Comparison of ENCODE assay signal across 9 cellular contexts in the genomic region with DNA sequence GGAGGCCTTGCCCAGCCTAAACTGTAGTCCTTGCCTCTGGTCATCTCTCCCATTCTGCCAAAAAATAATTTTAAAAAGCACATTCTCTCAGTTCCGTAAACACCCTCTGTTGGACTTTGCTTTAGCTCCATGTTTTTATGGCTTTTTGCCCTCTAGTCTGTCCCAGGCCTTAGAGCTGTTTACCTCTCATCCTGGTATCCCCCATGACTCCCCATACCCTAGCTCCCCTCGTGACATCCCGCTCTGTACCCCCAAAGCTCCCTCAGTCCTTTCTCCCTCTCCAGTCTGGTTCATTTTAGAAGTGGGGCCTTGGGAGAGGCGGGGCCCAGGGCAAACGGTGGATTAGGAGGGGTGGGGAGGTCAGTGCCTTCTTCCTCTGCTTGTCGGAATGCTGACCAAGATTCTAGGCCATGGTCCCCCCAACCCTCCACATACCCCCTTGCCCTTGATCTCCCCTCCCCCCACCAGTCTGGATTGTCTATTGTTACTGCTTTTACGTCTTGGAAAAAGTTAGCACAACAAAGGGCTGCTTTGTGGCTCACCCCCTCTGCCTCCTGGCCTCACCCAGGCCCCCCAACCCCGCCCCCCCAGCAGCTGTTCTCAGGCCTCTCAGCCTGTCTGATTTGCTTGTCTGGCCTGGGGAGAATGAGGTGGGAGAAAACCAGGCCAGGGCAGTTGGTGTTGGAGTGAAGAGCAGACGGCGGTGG. TPM values are rescaled to one million over a fixed set of nuclear protein-coding genes. Genes with fewer than 3 reads are reported as not detected.
A peak's percentile ranks its signal among the peaks of the same experiment; 100 is the strongest.
DNase-seq lines count a peak whose midpoint lies in the region; ATAC-seq and TF ChIP-seq lines count a peak whose summit lies in the region.
"Had no signal": no experiment of that assay in that cellular context is flagged by ENCODE, and none has a peak within 500 bp of the region (broad histone marks: within the 10 kb centered on the region; RNA-seq: fewer than 3 reads in every experiment).

No MANE protein-coding gene starts in this region.

- peak overlapping the region; percentile 44 for H3K27ac Mint-ChIP-seq in stimulated activated memory B cell treated with anti-CD40 and anti-IgM and Interleukin-4, amounts not matched to agents 10 μg/mL and 1 μg/mL and 100 μg/mL, for 72 hours

- H3K18ac ChIP-seq in IMR-90 (ENCODE audit: low read depth, low read length), result peak overlapping the region; percentile 20

- dilution Hi-C loops in IMR-90 (cut with HindIII; ENCODE audit: low sequenced_read_pairs, unreplicated experiment), result no loop called here

- H3K36me3 Mint-ChIP-seq in stimulated activated memory B cell treated with anti-CD40 and anti-IgM and Interleukin-4, amounts not matched to agents 10 μg/mL and 1 μg/mL and 100 μg/mL, for 72 hours, result peaks cover 25% of the 10 kb centered on the region

- H3K4me3 Mint-ChIP-seq in stimulated activated memory B cell treated with anti-CD40 and anti-IgM and Interleukin-4, amounts not matched to agents 10 μg/mL and 1 μg/mL and 100 μg/mL, for 72 hours, result no peak overlapping the region

- peak overlapping the region; percentile 57 for H3K14ac ChIP-seq in IMR-90 (replicated peaks; ENCODE audit: low read depth, low read length)

- H3K9me3 Mint-ChIP-seq in stimulated activated memory B cell treated with anti-CD40 and anti-IgM and Interleukin-4, amounts not matched to agents 10 μg/mL and 1 μg/mL and 100 μg/mL, for 72 hours, result no peaks in the 10 kb centered on the region

- peak overlapping the region; percentile 10 for H4K5ac ChIP-seq in IMR-90 (ENCODE audit: low read depth, low read length)

- H3K4ac ChIP-seq in IMR-90 (ENCODE audit: low read depth, low read length), result peak overlapping the region; percentile 96

- peak overlapping the region; percentile 64 for H4K91ac ChIP-seq in IMR-90 (ENCODE audit: insufficient read depth, low read depth, low read length)

- POLR2A ChIA-PET in IMR-90 (lab: Charles Lee; ENCODE audit: unreplicated experiment), result no interaction called here

- H2BK120ac ChIP-seq in IMR-90 (ENCODE audit: low read depth, low read length), result peak overlapping the region; percentile 83; the same call in 1 of the 2 replicates

- H3K4me3 ChIP-seq in IMR-90 (ENCODE audit: insufficient read depth, low read depth, low read length) (peak overlapping the region; percentile 82; the same call in 1 of the 2 replicates), body of pancreas (no peak overlapping the region), liver (ENCODE audit: low read depth in 1 of 3, low read length in 3 of 3) (peak overlapping the region; percentile 49 to 89 (median 83))

- 39% methylated on average over 3 of the region's 10 CpGs; no CpG with 5 or more reads in 1 of the 2 experiments for WGBS in IMR-90 (ENCODE audit: extremely low coverage in 2 of 2, insufficient read length in 1 of 2), 2 experiments
- 41 to 45% methylated on average over 10 of the region's 10 CpGs for WGBS in body of pancreas, 2 donors
- WGBS in liver, result 24% methylated on average over 10 of the region's 10 CpGs

- H2AK5ac ChIP-seq in IMR-90 (ENCODE audit: low read depth, low read length), result peak overlapping the region; percentile 50

- in situ Hi-C loops in IMR-90 (cut with MboI; ENCODE audit: low sequenced_read_pairs), result no loop called here

- H2BK20ac ChIP-seq in IMR-90 (ENCODE audit: low read depth, low read length), result 0 out of 2 replicates have a peak overlapping the region, but pooled peaks have one; percentile 17

- ATAC-seq in IMR-90 (ENCODE audit: low read depth), result no peak
- ATAC-seq in body of pancreas, result no peak
- ATAC-seq in stimulated activated memory B cell treated with anti-CD40 and anti-IgM and Interleukin-4, amounts not matched to agents 10 μg/mL and 1 μg/mL and 100 μg/mL, for 72 hours, result no peak
- no peak for ATAC-seq in HG03139 (IDR thresholded peaks at IDR 0.05; ENCODE audit: unreplicated experiment)

- H3K23ac ChIP-seq in IMR-90 (ENCODE audit: low read depth, low read length), result peak overlapping the region; percentile 6; the same call in 1 of the 2 replicates

- peak overlapping the region; percentile 49 for H2BK15ac ChIP-seq in IMR-90 (ENCODE audit: low read depth, low read length)

- no peak for DNase-seq in IMR-90
- DNase-seq in body of pancreas, result no peak
- no peak for DNase-seq in NCI-H1694 (lab: John Stamatoyannopoulos, UW)
- no peak for DNase-seq in activated CD4-positive, CD25-positive, alpha-beta regulatory T cell (lab: John Stamatoyannopoulos, UW)
- no peak for DNase-seq in NCI-H2081 (lab: John Stamatoyannopoulos, UW)
- DNase-seq: activated CD4-positive, alpha-beta T cell treated with anti-CD3 and anti-CD28 coated beads for 1 hour had no signal

- no peaks in the 10 kb centered on the region for H3K27me3 Mint-ChIP-seq in stimulated activated memory B cell treated with anti-CD40 and anti-IgM and Interleukin-4, amounts not matched to agents 10 μg/mL and 1 μg/mL and 100 μg/mL, for 72 hours

- H3K27me3 ChIP-seq in IMR-90 (ENCODE audit: control insufficient read depth, insufficient read depth, low read length) (no peaks in the 10 kb centered on the region), body of pancreas (no peaks in the 10 kb centered on the region), liver (ENCODE audit: control insufficient read depth in 4 of 4, insufficient read depth in 4 of 4, low read length in 3 of 4) (no peaks in the 10 kb centered on the region)

- peaks cover 65% of the 10 kb centered on the region for H4K20me1 ChIP-seq in IMR-90 (ENCODE audit: insufficient read depth, low read length)

- H2AFZ ChIP-seq in IMR-90 (replicated peaks; ENCODE audit: low read length, poor library complexity), result peak overlapping the region; percentile 84

- peak overlapping the region; percentile 55 for H3K9ac ChIP-seq in IMR-90 (ENCODE audit: low read depth, low read length)
- peak overlapping the region; percentile 25 to 43 for H3K9ac ChIP-seq in liver (ENCODE audit: low read depth in 1 of 2, low read length in 2 of 2)

- intact Hi-C loops in IMR-90 (cut with micrococcal nuclease) (no loop called here), body of pancreas (cut with DNase I) (no loop called here)

- H3K36me3 ChIP-seq in IMR-90 (ENCODE audit: control insufficient read depth, insufficient read depth, low read length) (peaks cover 24% of the 10 kb centered on the region), body of pancreas (replicated peaks in 1 of 2; ENCODE audit: insufficient read depth in 1 of 2, low read depth in 2 of 2) (peaks cover 0 to 2% of the 10 kb centered on the region in 2 donors), liver (ENCODE audit: control insufficient read depth in 4 of 4, insufficient read depth in 3 of 4, low read depth in 1 of 4, low read length in 3 of 4) (peaks cover 0 to 4% (median 2%) of the 10 kb centered on the region in 4 donors)

- BruUV-seq in IMR-90 (replicated peaks; lab: Mats Ljungman, UMichigan), result no TSS peak

- CTCF ChIA-PET in IMR-90 (lab: Yijun Ruan, JAX), result no interaction called here

- H3K9me3 ChIP-seq in IMR-90 (ENCODE audit: control insufficient read depth, insufficient read depth, low read length) (no peaks in the 10 kb centered on the region), body of pancreas (no peaks in the 10 kb centered on the region), liver (ENCODE audit: control insufficient read depth in 4 of 4, low read length in 3 of 4) (no peaks in the 10 kb centered on the region)

- peak overlapping the region; percentile 83 for H3K4me2 ChIP-seq in IMR-90 (ENCODE audit: low read depth, low read length)

- no peak for TF ChIP-seq POLR2A in IMR-90 (IDR thresholded peaks at IDR 0.05; ENCODE audit: low read depth, low read length)
- TF ChIP-seq POLR2A in body of pancreas (IDR thresholded peaks at IDR 0.05), result no peak

- no peak for TF ChIP-seq CTCF in IMR-90 (conservative IDR thresholded peaks at IDR 0.05; ENCODE audit: low read depth, low read length)
- no peak for TF ChIP-seq CTCF in body of pancreas (IDR thresholded peaks at IDR 0.05)
- no peak for TF ChIP-seq CTCF in liver (IDR thresholded peaks at IDR 0.05; ENCODE audit: low read depth, low read length, missing input control)

- peak overlapping the region; percentile 13 to 48; a peak in 2 of 4 replicates for H4K8ac ChIP-seq in IMR-90 (ENCODE audit: low read depth in 2 of 2, low read length in 2 of 2)

- H2AK9ac ChIP-seq in IMR-90 (replicated peaks; ENCODE audit: low read depth, low read length, poor library complexity), result peak overlapping the region; percentile 77

- H3K79me1 ChIP-seq in IMR-90 (ENCODE audit: low read depth in 1 of 2, low read length in 2 of 2), result peaks cover 59 to 94% of the 10 kb centered on the region in 2 experiments

- H3K56ac ChIP-seq in IMR-90 (ENCODE audit: extremely low read depth, insufficient read depth, low read length), result no peak overlapping the region

- H3K27ac ChIP-seq in IMR-90 (ENCODE audit: insufficient read depth, low read length), result peak overlapping the region; percentile 87
- peak overlapping the region; percentile 46 to 89 (median 80) for H3K27ac ChIP-seq in body of pancreas
- H3K27ac ChIP-seq in liver (ENCODE audit: low read depth in 1 of 2, low read length in 2 of 2), result peak overlapping the region; percentile 97 to 99

- H3K9me1 ChIP-seq in IMR-90 (ENCODE audit: insufficient read depth, low read length), result peaks cover 23% of the 10 kb centered on the region

- H2BK5ac ChIP-seq in IMR-90 (ENCODE audit: low read depth, low read length, poor library complexity, severe bottlenecking), result peak overlapping the region; percentile 85

- no peak for TF ChIP-seq RAD21 in IMR-90 (IDR thresholded peaks at IDR 0.05; ENCODE audit: low read length)
- TF ChIP-seq RAD21 in liver (IDR thresholded peaks at IDR 0.05), result no peak

- peaks cover 77% of the 10 kb centered on the region for H3K4me1 Mint-ChIP-seq in stimulated activated memory B cell treated with anti-CD40 and anti-IgM and Interleukin-4, amounts not matched to agents 10 μg/mL and 1 μg/mL and 100 μg/mL, for 72 hours

- peaks cover 59% of the 10 kb centered on the region for H3K4me1 ChIP-seq in IMR-90 (ENCODE audit: control insufficient read depth, insufficient read depth, low read length)
- peaks cover 73% of the 10 kb centered on the region for H3K4me1 ChIP-seq in body of pancreas
- H3K4me1 ChIP-seq in liver (ENCODE audit: control insufficient read depth in 4 of 4, insufficient read depth in 4 of 4, low read length in 3 of 4), result peaks cover 45 to 84% (median 78%) of the 10 kb centered on the region in 4 donors

RNA-seq across cellular contexts. Expression of gene GJD3, which starts 18.3 kb away (rescaled TPM):
- total RNA-seq in IMR-90 (2012; rRNA removed) (not detected in 2 replicates), body of pancreas (1 to 10 TPM in 1 of 2 donors, not detected in 1; 1.3 TPM), liver (under 1 TPM; 0.47 to 0.59 TPM)
- polyA plus RNA-seq in IMR-90 (2012; rRNA removed) (0.10 and 0.39 TPM in 2 replicates), liver (under 1 TPM in 1 of 2 donors, not detected in 1; 0.48 TPM)
- polyA plus RNA-seq in IMR-90 (2012; cell fraction: cytosol; rRNA removed), result 0.11 and 1.0 TPM in 2 replicates
- polyA plus RNA-seq in IMR-90 (2012; cell fraction: nucleus; rRNA removed; ENCODE audit: low replicate concordance), result 0.80 and 0.91 TPM in 2 replicates

RNA-seq across cellular contexts. Expression of gene RARA, which starts 37.2 kb away (rescaled TPM):
- total RNA-seq in IMR-90 (2012; rRNA removed), result 7.2 and 9.0 TPM in 2 replicates
- 12.7 and 13.6 TPM in 2 replicates for polyA plus RNA-seq in IMR-90 (2012; rRNA removed)
- 11.3 and 18.9 TPM in 2 replicates for polyA plus RNA-seq in IMR-90 (2012; cell fraction: cytosol; rRNA removed)
- polyA plus RNA-seq in IMR-90 (2012; cell fraction: nucleus; rRNA removed; ENCODE audit: low replicate concordance), result 11.5 and 14.7 TPM in 2 replicates
- 10 to 100 TPM; 11.4 to 13.8 TPM for total RNA-seq in body of pancreas
- 10 to 100 TPM in 1 of 2 donors, 1 to 10 TPM in 1; 8.7 to 12.9 TPM for total RNA-seq in liver
- polyA plus RNA-seq in liver, result 10 to 100 TPM in 1 of 2 donors, 1 to 10 TPM in 1; 6.6 to 26.2 TPM

RNA-seq across cellular contexts. Expression of gene CDC6, which starts 58.5 kb away (rescaled TPM):
- total RNA-seq in IMR-90 (2012; rRNA removed) (25.6 and 27.8 TPM in 2 replicates), body of pancreas (under 1 TPM; 0.66 to 0.78 TPM), liver (10 to 100 TPM in 1 of 2 donors, 1 to 10 TPM in 1; 2.3 to 16.5 TPM)
- polyA plus RNA-seq in IMR-90 (2012; rRNA removed) (13.8 and 15.3 TPM in 2 replicates), liver (1 to 10 TPM in 1 of 2 donors, under 1 TPM in 1; 0.54 to 2.6 TPM)
- polyA plus RNA-seq in IMR-90 (2012; cell fraction: cytosol; rRNA removed), result 4.2 and 16.4 TPM in 2 replicates
- 3.9 and 9.1 TPM in 2 replicates for polyA plus RNA-seq in IMR-90 (2012; cell fraction: nucleus; rRNA removed; ENCODE audit: low replicate concordance)

Comparison
In these comparisons a context has a peak if more than half of its experiments do, and no peak if none do; other contexts are left out.
1. H3K4me3 ChIP-seq: peak in IMR-90 (single experiment) and liver (3 of 3); none in body of pancreas (0 of 2).
2. Peak in every context shown above with its lines, with median percentiles within 50 percentile points of each other: H3K27ac ChIP-seq.